8 cellular contexts compared by ENCODE assay signal in genomic region chr1:180228648-180229482, GRCh38. TPM values are rescaled to one million over a fixed set of nuclear protein-coding genes. Genes with fewer than 3 reads are reported as not detected.
DNase-seq lines count a peak whose midpoint lies in the region; ATAC-seq and TF ChIP-seq lines count a peak whose summit lies in the region.

No MANE protein-coding gene starts in this region.

- H3K4me1 ChIP-seq in BLaER1 (peaks cover 34% of the 10 kb centered on the region), Peyer's patch (peaks cover 2 to 45% (median 23%) of the 10 kb centered on the region in 4 donors), esophagus (ENCODE audit: control insufficient read depth in 2 of 2, insufficient read depth in 2 of 2, low read length in 1 of 2) (peaks cover 10 to 27% of the 10 kb centered on the region in 2 donors), neutrophil (ENCODE audit: control insufficient read depth in 1 of 2, insufficient read depth in 1 of 2, low read depth in 1 of 2, low read length in 1 of 2) (peaks cover 38 to 58% of the 10 kb centered on the region in 2 experiments)

- TF ChIP-seq CTCF in Peyer's patch (IDR thresholded peaks at IDR 0.05) (no peak), neutrophil (IDR thresholded peaks at IDR 0.05) (no peak)

- H3K27ac ChIP-seq in BLaER1 (no peak overlapping the region), Peyer's patch (no peak overlapping the region), esophagus (ENCODE audit: low read depth in 2 of 2, low read length in 1 of 2) (no peak overlapping the region), neutrophil (no peak overlapping the region)

- peaks cover 56% of the 10 kb centered on the region for H4K20me1 ChIP-seq in BLaER1

- ATAC-seq in GM19455 (IDR thresholded peaks at IDR 0.05; ENCODE audit: unreplicated experiment) = peak; percentile 12
- ATAC-seq in HG03196 (IDR thresholded peaks at IDR 0.05; ENCODE audit: unreplicated experiment) = no peak
- ATAC-seq in HG02884 (IDR thresholded peaks at IDR 0.05; ENCODE audit: unreplicated experiment) = no peak

- peaks cover 92% of the 10 kb centered on the region for H3K27me3 ChIP-seq in BLaER1
- H3K27me3 ChIP-seq in Peyer's patch = peaks cover 0 to 64% of the 10 kb centered on the region in 2 donors
- H3K27me3 ChIP-seq in esophagus (ENCODE audit: control insufficient read depth in 1 of 2, insufficient read depth in 2 of 2, low read length in 2 of 2) = peaks cover 17 to 42% of the 10 kb centered on the region in 2 donors
- peaks cover 100% of the 10 kb centered on the region for H3K27me3 ChIP-seq in neutrophil

- H3K4me3 ChIP-seq in BLaER1 = peak overlapping the region; percentile 68
- H3K4me3 ChIP-seq in Peyer's patch = peak overlapping the region; percentile 37 to 64 (median 62)
- H3K4me3 ChIP-seq in esophagus (ENCODE audit: low read depth in 1 of 2, low read length in 2 of 2) = peak overlapping the region; percentile 58 to 62
- H3K4me3 ChIP-seq in neutrophil (ENCODE audit: low read depth in 1 of 2, low read length in 1 of 2) = peak overlapping the region; percentile 69 to 80

- DNase-seq in Peyer's patch (peak in 1 of 3 donors; percentile 43), HK-2 (ENCODE audit: unreplicated experiment) (no peak)

- H3K36me3 ChIP-seq in BLaER1 (no peaks in the 10 kb centered on the region), Peyer's patch (no peaks in the 10 kb centered on the region), esophagus (ENCODE audit: control insufficient read depth in 2 of 2, insufficient read depth in 2 of 2, low read length in 1 of 2) (no peaks in the 10 kb centered on the region), neutrophil (no peaks in the 10 kb centered on the region)

- no peak overlapping the region for H3K9ac ChIP-seq in BLaER1

- H3K9me3 ChIP-seq in BLaER1 (peaks cover 31% of the 10 kb centered on the region), Peyer's patch (peaks cover 0 to 4% (median 0%) of the 10 kb centered on the region in 4 donors), esophagus (ENCODE audit: control insufficient read depth in 2 of 2, insufficient read depth in 1 of 2, low read depth in 1 of 2, low read length in 1 of 2) (peaks cover 0 to 3% of the 10 kb centered on the region in 2 donors), neutrophil (no peaks in the 10 kb centered on the region)

- TF ChIP-seq POLR2A in Peyer's patch (IDR thresholded peaks at IDR 0.05) = no peak

- H3K4me2 ChIP-seq in BLaER1 = peak overlapping the region; percentile 97

- 5 to 6% methylated on average over 57 of the region's 57 CpGs for WGBS in esophagus, 2 donors

RNA-seq across cellular contexts. Expression of gene LHX4, which starts 1.2 kb away (rescaled TPM):
- 1 to 10 TPM in 1 of 4 donors, under 1 TPM in 3; 0.28 to 1.1 (median 0.68) TPM for total RNA-seq in Peyer's patch
- polyA plus RNA-seq in esophagus = under 1 TPM; 0.13 to 0.28 TPM
